21 cellular contexts compared by ENCODE assay signal in the genomic region with DNA sequence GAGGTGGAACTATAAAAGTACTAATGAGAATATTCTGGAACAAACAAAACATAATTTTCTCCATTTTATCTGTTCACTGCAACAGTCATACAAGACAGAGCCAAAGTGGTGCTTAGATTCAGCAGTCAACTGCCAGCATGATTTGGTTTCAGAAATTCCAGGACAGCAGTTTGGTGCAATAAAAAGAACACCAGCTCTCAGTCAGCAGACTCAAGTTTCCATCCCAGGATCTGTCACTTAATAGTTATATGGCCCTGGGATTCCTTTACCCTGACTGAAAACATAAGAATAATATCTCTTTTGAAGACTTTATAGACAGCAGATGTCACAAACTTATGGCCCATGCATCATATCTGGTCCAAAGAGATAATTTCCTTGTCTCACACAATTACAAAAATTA.
"Had no signal": no experiment of that assay in that cellular context is flagged by ENCODE, and none has a peak within 500 bp of the region (broad histone marks: within the 10 kb centered on the region; RNA-seq: fewer than 3 reads in every experiment).

No MANE protein-coding gene starts in this region.

- H3K4me3 ChIP-seq: dorsolateral prefrontal cortex, heart right ventricle, left ventricle myocardium inferior, lower lobe of right lung, right atrium auricular region, sigmoid colon, tibial nerve, upper lobe of right lung, vagina had no signal

- H3K9me3 ChIP-seq: left ventricle myocardium inferior, lower lobe of right lung, right atrium auricular region, sigmoid colon, tibial nerve, upper lobe of right lung, vagina had no signal

- H3K4me1 ChIP-seq: heart right ventricle, left ventricle myocardium inferior, lower lobe of right lung, right atrium auricular region, sigmoid colon, tibial nerve, upper lobe of right lung, vagina had no signal

- H3K4me3 Mint-ChIP-seq: naive thymus-derived CD4-positive, alpha-beta T cell; nephron progenitor cell; stimulated activated effector memory CD8-positive, alpha-beta T cell treated with anti-CD3 and anti-CD28 coated beads, Interleukin-12 subunit alpha, Interleukin-12 subunit beta, amount 100 ng/mL, for 72 hours had no signal

- H3K27ac ChIP-seq: dorsolateral prefrontal cortex, heart right ventricle, left ventricle myocardium inferior, lower lobe of right lung, right atrium auricular region, sigmoid colon, tibial nerve, vagina had no signal

- ATAC-seq: esophagus mucosa; heart right ventricle; naive thymus-derived CD4-positive, alpha-beta T cell; stimulated activated effector memory CD8-positive, alpha-beta T cell treated with anti-CD3 and anti-CD28 coated beads, Interleukin-12 subunit alpha, Interleukin-12 subunit beta, amount 100 ng/mL, for 72 hours; stimulated activated naive CD8-positive, alpha-beta T cell treated with anti-CD3 and anti-CD28 coated beads, Interleukin-15, Interleukin-2, amounts not matched to agents 100 U/mL and 50 U/mL, for 24 hours; upper lobe of right lung had no signal

- DNase-seq: cortex of kidney; dorsolateral prefrontal cortex; effector CD8-positive, alpha-beta T cell; heart right ventricle; islet precursor cell; left ventricle myocardium inferior; lower lobe of right lung; mesenchymal stem cell; naive thymus-derived CD4-positive, alpha-beta T cell; nephron progenitor cell; sigmoid colon; small intestine; stimulated activated CD4-positive, alpha-beta T cell treated with anti-CD3 and anti-CD28 coated beads, Interleukin-12 subunit alpha, Interleukin-12 subunit beta, amount 100 ng/mL, for 4 hours; stimulated activated CD8-positive, alpha-beta memory T cell treated with anti-CD3 and anti-CD28 coated beads, Interleukin-4, amount 100 ng/mL, for 48 hours; stimulated activated naive CD8-positive, alpha-beta T cell treated with anti-CD3 and anti-CD28 coated beads, Interleukin-15, Interleukin-2, amounts not matched to agents 100 U/mL and 50 U/mL, for 24 hours; upper lobe of right lung had no signal

- H3K36me3 Mint-ChIP-seq: naive thymus-derived CD4-positive, alpha-beta T cell; stimulated activated effector memory CD8-positive, alpha-beta T cell treated with anti-CD3 and anti-CD28 coated beads, Interleukin-12 subunit alpha, Interleukin-12 subunit beta, amount 100 ng/mL, for 72 hours had no signal

- H3K36me3 ChIP-seq: heart right ventricle, left ventricle myocardium inferior, lower lobe of right lung, right atrium auricular region, sigmoid colon, tibial nerve, upper lobe of right lung, vagina had no signal

- H3K27me3 ChIP-seq: right atrium auricular region, sigmoid colon, tibial nerve, upper lobe of right lung, vagina had no signal

- H3K9me3 Mint-ChIP-seq: stimulated activated effector memory CD8-positive, alpha-beta T cell treated with anti-CD3 and anti-CD28 coated beads, Interleukin-12 subunit alpha, Interleukin-12 subunit beta, amount 100 ng/mL, for 72 hours had no signal

- H3K4me1 Mint-ChIP-seq: naive thymus-derived CD4-positive, alpha-beta T cell; stimulated activated effector memory CD8-positive, alpha-beta T cell treated with anti-CD3 and anti-CD28 coated beads, Interleukin-12 subunit alpha, Interleukin-12 subunit beta, amount 100 ng/mL, for 72 hours had no signal

- H3K27ac Mint-ChIP-seq: naive thymus-derived CD4-positive, alpha-beta T cell; stimulated activated effector memory CD8-positive, alpha-beta T cell treated with anti-CD3 and anti-CD28 coated beads, Interleukin-12 subunit alpha, Interleukin-12 subunit beta, amount 100 ng/mL, for 72 hours had no signal
